Comparison of ENCODE assay signal across 18 cellular contexts in the genomic region with DNA sequence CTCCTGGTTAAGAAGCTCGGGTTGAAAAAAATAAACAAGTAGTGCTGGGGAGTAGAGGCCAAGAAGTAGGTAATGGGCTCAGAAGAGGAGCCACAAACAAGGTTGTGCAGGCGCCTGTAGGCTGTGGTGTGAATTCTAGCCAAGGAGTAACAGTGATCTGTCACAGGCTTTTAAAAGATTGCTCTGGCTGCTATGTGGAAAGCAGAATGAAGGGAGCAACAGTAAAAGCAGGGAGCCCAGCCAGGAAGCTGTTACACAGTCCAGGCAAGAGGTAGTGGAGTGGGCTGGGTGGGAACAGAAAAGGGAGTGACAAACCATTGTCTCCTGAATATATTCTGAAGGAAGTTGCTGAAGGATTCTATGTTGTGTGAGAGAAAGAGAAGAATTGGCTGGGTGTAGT. TPM values are rescaled to one million over a fixed set of nuclear protein-coding genes. Genes with fewer than 3 reads are reported as not detected.
DNase-seq lines count a peak whose midpoint lies in the region; ATAC-seq and TF ChIP-seq lines count a peak whose summit lies in the region.
"Had no signal": no experiment of that assay in that cellular context is flagged by ENCODE, and none has a peak within 500 bp of the region (broad histone marks: within the 10 kb centered on the region; RNA-seq: fewer than 3 reads in every experiment).

No MANE protein-coding gene starts in this region.

- peak; percentile 16 for DNase-seq in GM03348 (ENCODE audit: low spot score)
- DNase-seq in choroid plexus epithelial cell (ENCODE audit: low read depth), result peak; percentile 3
- DNase-seq in left colon, result no peak
- no peak for DNase-seq in tibial artery
- no peak for DNase-seq in GM19238 (ENCODE audit: insufficient read length, low spot score)
- no peak for DNase-seq in stimulated activated CD8-positive, alpha-beta memory T cell treated with anti-CD3 and anti-CD28 coated beads, Interleukin-4, amount 100 ng/mL, for 48 hours
- DNase-seq in NCI-H2107 (lab: John Stamatoyannopoulos, UW), result no peak
- DNase-seq: activated CD4-positive, alpha-beta T cell treated with anti-CD3 and anti-CD28 coated beads, Interleukin-2, amount 50 U/mL, for 4 hours; activated naive CD8-positive, alpha-beta T cell treated with anti-CD3 and anti-CD28 coated beads for 36 hours; activated T-cell treated with anti-CD3 and anti-CD28 coated beads, Interleukin-2, amount 50 U/mL, for 72 hours; effector CD4-positive, alpha-beta T cell; MG63; naive thymus-derived CD4-positive, alpha-beta T cell; NCI-H187 treated with DMSO at 0.1 percent for 48 hours; NCI-H510A; T-helper 9 cell had no signal

- H3K36me3 ChIP-seq in tibial artery, result no peaks in the 10 kb centered on the region
- H3K36me3 ChIP-seq: cardiac muscle cell, MG63 had no signal

- H3K9me3 ChIP-seq in tibial artery, result no peaks in the 10 kb centered on the region
- H3K9me3 ChIP-seq: MG63 had no signal

- H3K4me1 ChIP-seq in tibial artery, result peaks cover 0 to 24% (median 10%) of the 10 kb centered on the region in 4 donors

- ATAC-seq in left colon, result peak; percentile 12
- ATAC-seq: activated T-cell treated with anti-CD3 and anti-CD28 coated beads, Interleukin-2, amount 50 U/mL, for 72 hours; HCT116; naive thymus-derived CD4-positive, alpha-beta T cell had no signal

- TF ChIP-seq CTCF in choroid plexus epithelial cell (conservative IDR thresholded peaks at IDR 0.05; ENCODE audit: low read depth, low read length), result no peak
- TF ChIP-seq CTCF in tibial artery (IDR thresholded peaks at IDR 0.05), result no peak

- no peaks in the 10 kb centered on the region for H3K27me3 ChIP-seq in tibial artery
- H3K27me3 ChIP-seq: cardiac muscle cell, MG63 had no signal

- intact Hi-C loops in left colon (cut with DNase I, micrococcal nuclease) (no loop called here), tibial artery (cut with DNase I; ENCODE audit: low total_unique reads) (no loop called here)

- H3K27ac ChIP-seq in tibial artery, result peak overlapping the region; percentile 24 to 88
- H3K27ac ChIP-seq: cardiac muscle cell had no signal

- H3K4me3 ChIP-seq in choroid plexus epithelial cell (ENCODE audit: low read depth, low read length) (no peak overlapping the region), tibial artery (no peak overlapping the region)
- H3K4me3 ChIP-seq: cardiac muscle cell, MG63 had no signal

RNA-seq across cellular contexts. Expression of a gene that starts 2.0 kb away (rescaled TPM):
- total RNA-seq in left colon, result 10 to 100 TPM in 1 of 2 donors, 1 to 10 TPM in 1; 8.2 to 12.0 TPM

Comparison
In these comparisons a context has a peak if more than half of its experiments do, and no peak if none do; other contexts are left out.
1. DNase-seq: peak in GM03348 (single experiment) and choroid plexus epithelial cell (single experiment); none in left colon (0 of 2), tibial artery (0 of 2), GM19238 (single experiment), stimulated activated CD8-positive, alpha-beta memory T cell treated with anti-CD3 and anti-CD28 coated beads, Interleukin-4, amount 100 ng/mL, for 48 hours (single experiment) and NCI-H2107 (single experiment).